32 cellular contexts compared by ENCODE assay signal in genomic region chr3:80215191-80215590, GRCh38.
"Had no signal": no experiment of that assay in that cellular context is flagged by ENCODE, and none has a peak within 500 bp of the region (broad histone marks: within the 10 kb centered on the region; RNA-seq: fewer than 3 reads in every experiment).

No MANE protein-coding gene starts in this region.

- H3K27ac ChIP-seq: ascending aorta, cardiac muscle cell, VCaP had no signal

- H3K4me3 ChIP-seq: ascending aorta, cardiac muscle cell, MG63 had no signal

- H3K27ac Mint-ChIP-seq: activated CD4-positive, alpha-beta memory T cell treated with anti-CD3 and anti-CD28 coated beads, Interleukin-2, amount 10 ng/mL, durations not matched to agents 7 days and 5 days; activated CD8-positive, alpha-beta memory T cell treated with anti-CD3 and anti-CD28 coated beads, Interleukin-2, amount 10 ng/mL, durations not matched to agents 7 days and 5 days; activated naive CD8-positive, alpha-beta T cell treated with anti-CD3 and anti-CD28 coated beads for 36 hours had no signal

- H3K9me3 ChIP-seq: ascending aorta, MG63 had no signal

- H3K36me3 ChIP-seq: ascending aorta, cardiac muscle cell, MG63 had no signal

- H3K4me1 Mint-ChIP-seq: activated CD4-positive, alpha-beta memory T cell treated with anti-CD3 and anti-CD28 coated beads, Interleukin-2, amount 10 ng/mL, durations not matched to agents 7 days and 5 days; activated CD8-positive, alpha-beta memory T cell treated with anti-CD3 and anti-CD28 coated beads, Interleukin-2, amount 10 ng/mL, durations not matched to agents 7 days and 5 days; activated naive CD8-positive, alpha-beta T cell treated with anti-CD3 and anti-CD28 coated beads for 36 hours; central memory CD8-positive, alpha-beta T cell had no signal

- H3K27me3 Mint-ChIP-seq: activated CD4-positive, alpha-beta memory T cell treated with anti-CD3 and anti-CD28 coated beads, Interleukin-2, amount 10 ng/mL, durations not matched to agents 7 days and 5 days; activated CD8-positive, alpha-beta memory T cell treated with anti-CD3 and anti-CD28 coated beads, Interleukin-2, amount 10 ng/mL, durations not matched to agents 7 days and 5 days; activated naive CD8-positive, alpha-beta T cell treated with anti-CD3 and anti-CD28 coated beads for 36 hours; central memory CD8-positive, alpha-beta T cell had no signal

- H3K36me3 Mint-ChIP-seq: activated CD8-positive, alpha-beta memory T cell treated with anti-CD3 and anti-CD28 coated beads, Interleukin-2, amount 10 ng/mL, durations not matched to agents 7 days and 5 days; activated naive CD8-positive, alpha-beta T cell treated with anti-CD3 and anti-CD28 coated beads for 36 hours had no signal

- H3K27me3 ChIP-seq: ascending aorta, cardiac muscle cell, MG63 had no signal

- H3K4me3 Mint-ChIP-seq: activated CD4-positive, alpha-beta memory T cell treated with anti-CD3 and anti-CD28 coated beads, Interleukin-2, amount 10 ng/mL, durations not matched to agents 7 days and 5 days; activated CD8-positive, alpha-beta memory T cell treated with anti-CD3 and anti-CD28 coated beads, Interleukin-2, amount 10 ng/mL, durations not matched to agents 7 days and 5 days; activated naive CD8-positive, alpha-beta T cell treated with anti-CD3 and anti-CD28 coated beads for 36 hours; central memory CD8-positive, alpha-beta T cell had no signal

- H3K4me1 ChIP-seq: ascending aorta had no signal

- DNase-seq: activated CD4-positive, alpha-beta memory T cell treated with anti-CD3 and anti-CD28 coated beads, Interleukin-2, amount 10 ng/mL, durations not matched to agents 7 days and 5 days; activated CD4-positive, alpha-beta T cell treated with anti-CD3 and anti-CD28 coated beads for 1 hour; activated CD4-positive, alpha-beta T cell treated with anti-CD3 and anti-CD28 coated beads for 48 hours; activated CD4-positive, CD25-positive, alpha-beta regulatory T cell; activated CD8-positive, alpha-beta memory T cell treated with anti-CD3 and anti-CD28 coated beads for 24 hours; activated CD8-positive, alpha-beta memory T cell treated with anti-CD3 and anti-CD28 coated beads, Interleukin-2, amount 10 ng/mL, durations not matched to agents 7 days and 5 days; activated CD8-positive, alpha-beta memory T cell treated with anti-CD3 and anti-CD28 coated beads, Interleukin-2, amount 50 U/mL, for 48 hours; activated effector memory CD4-positive, alpha-beta T cell treated with Interleukin-2 at 50 U/mL for 16 hours; activated naive CD4-positive, alpha-beta T cell; activated naive CD4-positive, alpha-beta T cell treated with anti-CD3 and anti-CD28 coated beads, Interleukin-2, amount 50 U/mL, for 16 hours; activated naive CD8-positive, alpha-beta T cell treated with anti-CD3 and anti-CD28 coated beads for 36 hours; activated T-cell treated with anti-CD3 and anti-CD28 coated beads, Interleukin-2, amount 50 U/mL, for 48 hours; amygdala; Kasumi-1; MG63; NCI-H1048; NCI-H1436 treated with DMSO at 0.1 percent for 48 hours; NCI-H1694 treated with DMSO at 0.1 percent for 48 hours; NCI-H2029; NCI-H510A; NCI-H526; NCI-H748 treated with DMSO at 0.1 percent for 48 hours; OCI-M1; Right ventricle myocardium superior; SW 1271; T-helper 1 cell; T-helper 2 cell; T-helper 9 cell had no signal

- ATAC-seq: activated CD8-positive, alpha-beta memory T cell treated with anti-CD3 and anti-CD28 coated beads, Interleukin-2, amount 10 ng/mL, durations not matched to agents 7 days and 5 days had no signal
